In genomic region chr3:159764211-159765024, GRCh38 we compare ENCODE assay signal across 8 cellular contexts.
A peak's percentile ranks its signal among the peaks of the same experiment; 100 is the strongest.
DNase-seq lines count a peak whose midpoint lies in the region; ATAC-seq and TF ChIP-seq lines count a peak whose summit lies in the region.

No MANE protein-coding gene starts in this region.

- peaks cover 13% of the 10 kb centered on the region for H3K4me1 Mint-ChIP-seq in activated T-cell treated with anti-CD3 and anti-CD28 coated beads, Interleukin-2, amount 50 U/mL, for 72 hours (ENCODE audit: low read depth)
- H3K4me1 Mint-ChIP-seq in nephron = peaks cover 47% of the 10 kb centered on the region

- ATAC-seq in GM18502 (IDR thresholded peaks at IDR 0.05; ENCODE audit: poor library complexity, unreplicated experiment) = peak; percentile 36
- peak; percentile 32 to 33 for ATAC-seq in activated T-cell treated with anti-CD3 and anti-CD28 coated beads, Interleukin-2, amount 50 U/mL, for 72 hours (replicated peaks in 1 of 2)

- no peaks in the 10 kb centered on the region for H3K9me3 Mint-ChIP-seq in activated T-cell treated with anti-CD3 and anti-CD28 coated beads, Interleukin-2, amount 50 U/mL, for 72 hours
- H3K9me3 Mint-ChIP-seq in nephron = no peaks in the 10 kb centered on the region

- no peak overlapping the region for H3K27ac Mint-ChIP-seq in activated T-cell treated with anti-CD3 and anti-CD28 coated beads, Interleukin-2, amount 50 U/mL, for 72 hours
- peak overlapping the region; percentile 56 to 93 (median 89) for H3K27ac Mint-ChIP-seq in nephron

- H3K4me3 ChIP-seq in AG09309 (ENCODE audit: control insufficient read depth, low read depth, low read length) (peak overlapping the region; percentile 79), foreskin fibroblast (ENCODE audit: low read depth in 1 of 2, low read length in 2 of 2) (peak overlapping the region; percentile 55 to 75)

- DNase-seq in AG09309 (ENCODE audit: low read depth) (peak; percentile 48), HuH-7.5 (ENCODE audit: low spot score) (peak; percentile 75), foreskin fibroblast (peak; percentile 82 to 90), NCI-H1436 treated with DMSO at 0.1 percent for 48 hours (lab: John Stamatoyannopoulos, UW) (no peak)
- peak; percentile 16 to 23 for DNase-seq in activated T-cell treated with anti-CD3 and anti-CD28 coated beads, Interleukin-2, amount 50 U/mL, for 72 hours
- no peak for DNase-seq in stimulated activated CD4-positive, alpha-beta T cell treated with anti-CD3 and anti-CD28 coated beads, Interleukin-15, amount 100 ng/mL, for 24 hours

- H3K36me3 Mint-ChIP-seq in activated T-cell treated with anti-CD3 and anti-CD28 coated beads, Interleukin-2, amount 50 U/mL, for 72 hours (ENCODE audit: insufficient read depth in 2 of 2) = no peaks in the 10 kb centered on the region
- H3K36me3 Mint-ChIP-seq in nephron (ENCODE audit: low read depth) = no peaks in the 10 kb centered on the region

- no peak for TF ChIP-seq CTCF in AG09309 (IDR thresholded peaks at IDR 0.05; ENCODE audit: control insufficient read depth, insufficient read depth, low read depth, low read length, missing control alignments)
- no peak for TF ChIP-seq CTCF in foreskin fibroblast (IDR thresholded peaks at IDR 0.05; ENCODE audit: low read depth, low read length)
- TF ChIP-seq CTCF in nephron (IDR thresholded peaks at IDR 0.05; ENCODE audit: unreplicated experiment in 3 of 3) = no peak

- peak overlapping the region; percentile 85 to 87 for H3K4me3 Mint-ChIP-seq in activated T-cell treated with anti-CD3 and anti-CD28 coated beads, Interleukin-2, amount 50 U/mL, for 72 hours
- H3K4me3 Mint-ChIP-seq in nephron = peak overlapping the region; percentile 96 to 97 (median 97)

- H3K27me3 Mint-ChIP-seq in activated T-cell treated with anti-CD3 and anti-CD28 coated beads, Interleukin-2, amount 50 U/mL, for 72 hours (ENCODE audit: low read depth) = peaks cover 73% of the 10 kb centered on the region
- H3K27me3 Mint-ChIP-seq in nephron (ENCODE audit: low read depth) = peaks cover 47% of the 10 kb centered on the region

Comparison
In these comparisons a context has a peak if more than half of its experiments do, and no peak if none do; other contexts are left out.
1. DNase-seq: peak in AG09309 (single experiment), HuH-7.5 (single experiment), activated T-cell treated with anti-CD3 and anti-CD28 coated beads, Interleukin-2, amount 50 U/mL, for 72 hours (2 of 2) and foreskin fibroblast (2 of 2); none in NCI-H1436 treated with DMSO at 0.1 percent for 48 hours (single experiment) and stimulated activated CD4-positive, alpha-beta T cell treated with anti-CD3 and anti-CD28 coated beads, Interleukin-15, amount 100 ng/mL, for 24 hours (single experiment).